In genomic region chr10:100890696-100891271, GRCh38 we compare ENCODE assay signal across 1 cellular context.
TF ChIP-seq lines count a peak whose summit lies in the region.

No MANE protein-coding gene starts in this region.

TF ChIP-seq in HCT116, 20 proteins besides CTCF, POLR2A, EP300 and RAD21 (continued from another document):
- TF ChIP-seq SIN3A (IDR thresholded peaks at IDR 0.05; ENCODE audit: low read depth) = peak; percentile 69; the same call in 1 of the 2 replicates
- TF ChIP-seq ZBTB33 (IDR thresholded peaks at IDR 0.05; ENCODE audit: extremely low read depth, insufficient replicate concordance, low read length) = peak; percentile 6
- peak; percentile 60 for TF ChIP-seq POLR2AphosphoS5 (IDR thresholded peaks at IDR 0.05; ENCODE audit: low read depth, low read length)
- no peak for TF ChIP-seq EZH2phosphoT487 (IDR thresholded peaks at IDR 0.05; ENCODE audit: borderline replicate concordance)
